In genomic region chr18:76380791-76381405, GRCh38 we compare ENCODE assay signal across 8 cellular contexts.
DNase-seq lines count a peak whose midpoint lies in the region; ATAC-seq, FAIRE-seq and TF ChIP-seq lines count a peak whose summit lies in the region.

No MANE protein-coding gene starts in this region.

- TF ChIP-seq CTCF in astrocyte (IDR thresholded peaks at IDR 0.05; ENCODE audit: insufficient read depth, low read depth, low read length), result peak; percentile 10

- H3K79me2 ChIP-seq in astrocyte (ENCODE audit: insufficient read depth, low read length), result peaks cover 34% of the 10 kb centered on the region

- no peak overlapping the region for H2AFZ ChIP-seq in astrocyte (ENCODE audit: low read depth, low read length)

- no peak for FAIRE-seq in astrocyte (lab: Jason Lieb, UNC)

- H3K4me1 Mint-ChIP-seq in astrocyte (ENCODE audit: low read depth, unreplicated experiment), result peaks cover 3% of the 10 kb centered on the region

- H4K20me1 ChIP-seq in astrocyte (ENCODE audit: insufficient read depth, low read length), result peaks cover 67% of the 10 kb centered on the region

- no peak overlapping the region for H3K27ac ChIP-seq in astrocyte (ENCODE audit: low read depth, low read length)

- H3K36me3 Mint-ChIP-seq in astrocyte (ENCODE audit: low read depth, unreplicated experiment), result peaks cover 3% of the 10 kb centered on the region

- H3K27ac Mint-ChIP-seq in astrocyte (ENCODE audit: unreplicated experiment), result peak overlapping the region; percentile 8

- H3K36me3 ChIP-seq in H7 (replicated peaks; ENCODE audit: control insufficient read depth, insufficient read depth, low read length), result no peaks in the 10 kb centered on the region
- peaks cover 5% of the 10 kb centered on the region for H3K36me3 ChIP-seq in astrocyte (ENCODE audit: insufficient read depth, low read length)

- ATAC-seq in HG03439 (IDR thresholded peaks at IDR 0.05; ENCODE audit: unreplicated experiment), result no peak
- no peak for ATAC-seq in GM21576 (IDR thresholded peaks at IDR 0.05; ENCODE audit: unreplicated experiment)
- ATAC-seq in HG02840 (IDR thresholded peaks at IDR 0.05; ENCODE audit: low FRiP score, unreplicated experiment), result no peak

- no peaks in the 10 kb centered on the region for H3K4me1 ChIP-seq in astrocyte (ENCODE audit: insufficient read depth, low read length)

- no peaks in the 10 kb centered on the region for H3K27me3 Mint-ChIP-seq in astrocyte (ENCODE audit: low read depth, unreplicated experiment)

- H3K27me3 ChIP-seq in H7 (ENCODE audit: control insufficient read depth, insufficient read depth, low read length) (no peaks in the 10 kb centered on the region), astrocyte (ENCODE audit: insufficient read depth, low read length) (no peaks in the 10 kb centered on the region)

- H3K4me3 Mint-ChIP-seq in astrocyte (ENCODE audit: unreplicated experiment), result no peak overlapping the region

- no peak overlapping the region for H3K4me2 ChIP-seq in astrocyte (ENCODE audit: low read length)

- no peaks in the 10 kb centered on the region for H3K9me3 ChIP-seq in astrocyte (ENCODE audit: insufficient read depth, low read depth, low read length)

- H3K9ac ChIP-seq in astrocyte (ENCODE audit: low read length), result no peak overlapping the region

- no peaks in the 10 kb centered on the region for H3K9me3 Mint-ChIP-seq in astrocyte (ENCODE audit: unreplicated experiment)

- DNase-seq in AG08396 (ENCODE audit: low spot score), result peak; percentile 50
- peak; percentile 96 for DNase-seq in H7
- no peak for DNase-seq in astrocyte (ENCODE audit: low read depth)
- DNase-seq in left kidney (ENCODE audit: low read depth, low spot score), result peak; percentile 63
- DNase-seq in COLO668 (lab: John Stamatoyannopoulos, UW; ENCODE audit: unreplicated experiment), result no peak

- no peak overlapping the region for H3K4me3 ChIP-seq in H7 (ENCODE audit: insufficient read depth, low read depth, low read length)
- no peak overlapping the region for H3K4me3 ChIP-seq in astrocyte (ENCODE audit: insufficient read depth, low read depth, low read length)

Comparison
In these comparisons a context has a peak if more than half of its experiments do, and no peak if none do; other contexts are left out.
1. DNase-seq: peak in AG08396 (single experiment), H7 (single experiment) and left kidney (single experiment); none in astrocyte (single experiment) and COLO668 (single experiment).